ENCODE assay signal across 8 cellular contexts in genomic region chr18:3525870-3526420, GRCh38.
DNase-seq lines count a peak whose midpoint lies in the region; ATAC-seq and TF ChIP-seq lines count a peak whose summit lies in the region.

No MANE protein-coding gene starts in this region.

- H3K36me3 Mint-ChIP-seq in activated T-cell treated with anti-CD3 and anti-CD28 coated beads, Interleukin-2, amount 50 U/mL, for 4 hours (ENCODE audit: insufficient read depth): no peaks in the 10 kb centered on the region
- H3K36me3 Mint-ChIP-seq in mesothelial cell of epicardium: no peaks in the 10 kb centered on the region

- peak; percentile 5 for DNase-seq in activated CD4-positive, CD25-positive, alpha-beta regulatory T cell treated with anti-CD3 and anti-CD28 coated beads, Interleukin-2, amount 50 U/mL, for 16 hours (ENCODE audit: low read depth, low spot score)
- no peak for DNase-seq in activated CD4-positive, CD25-positive, alpha-beta regulatory T cell (lab: John Stamatoyannopoulos, UW)
- DNase-seq in NCI-H526 (lab: John Stamatoyannopoulos, UW) (peak; percentile 51 to 81), mesothelial cell of epicardium (ENCODE audit: low spot score in 2 of 2, unreplicated experiment in 2 of 2) (no peak), NCI-H1436 treated with DMSO at 0.1 percent for 48 hours (lab: John Stamatoyannopoulos, UW) (no peak)
- peak; percentile 9 for DNase-seq in activated T-cell treated with anti-CD3 and anti-CD28 coated beads, Interleukin-2, amount 50 U/mL, for 4 hours

- peak overlapping the region; percentile 95 for H3K27ac Mint-ChIP-seq in mesothelial cell of epicardium

- peaks cover 18% of the 10 kb centered on the region for H3K4me1 Mint-ChIP-seq in activated T-cell treated with anti-CD3 and anti-CD28 coated beads, Interleukin-2, amount 50 U/mL, for 4 hours (ENCODE audit: low read depth)
- H3K4me1 Mint-ChIP-seq in mesothelial cell of epicardium: peaks cover 48% of the 10 kb centered on the region

- ATAC-seq in HG02943 (IDR thresholded peaks at IDR 0.05; ENCODE audit: low read depth, unreplicated experiment): peak; percentile 40
- ATAC-seq in activated T-cell treated with anti-CD3 and anti-CD28 coated beads, Interleukin-2, amount 50 U/mL, for 4 hours: peak; percentile 84 to 89
- ATAC-seq in HG02884 (IDR thresholded peaks at IDR 0.05; ENCODE audit: unreplicated experiment): no peak

- no peak for TF ChIP-seq CTCF in mesothelial cell of epicardium (IDR thresholded peaks at IDR 0.05; ENCODE audit: unreplicated experiment)

- peak overlapping the region; percentile 33 for H3K4me3 Mint-ChIP-seq in activated T-cell treated with anti-CD3 and anti-CD28 coated beads, Interleukin-2, amount 50 U/mL, for 4 hours
- H3K4me3 Mint-ChIP-seq in mesothelial cell of epicardium: no peak overlapping the region

- H3K27me3 Mint-ChIP-seq in activated T-cell treated with anti-CD3 and anti-CD28 coated beads, Interleukin-2, amount 50 U/mL, for 4 hours (ENCODE audit: low read depth): no peaks in the 10 kb centered on the region
- no peaks in the 10 kb centered on the region for H3K27me3 Mint-ChIP-seq in mesothelial cell of epicardium (ENCODE audit: low read depth)

- H3K9me3 Mint-ChIP-seq in activated T-cell treated with anti-CD3 and anti-CD28 coated beads, Interleukin-2, amount 50 U/mL, for 4 hours: peaks cover 4% of the 10 kb centered on the region
- no peaks in the 10 kb centered on the region for H3K9me3 Mint-ChIP-seq in mesothelial cell of epicardium

Comparison
In these comparisons a context has a peak if more than half of its experiments do, and no peak if none do; other contexts are left out.
1. DNase-seq: peak in activated CD4-positive, CD25-positive, alpha-beta regulatory T cell treated with anti-CD3 and anti-CD28 coated beads, Interleukin-2, amount 50 U/mL, for 16 hours (single experiment), NCI-H526 (2 of 2) and activated T-cell treated with anti-CD3 and anti-CD28 coated beads, Interleukin-2, amount 50 U/mL, for 4 hours (single experiment); none in activated CD4-positive, CD25-positive, alpha-beta regulatory T cell (0 of 4), mesothelial cell of epicardium (0 of 2) and NCI-H1436 treated with DMSO at 0.1 percent for 48 hours (single experiment).